ENCODE assay signal across 1 cellular context in the genomic region with DNA sequence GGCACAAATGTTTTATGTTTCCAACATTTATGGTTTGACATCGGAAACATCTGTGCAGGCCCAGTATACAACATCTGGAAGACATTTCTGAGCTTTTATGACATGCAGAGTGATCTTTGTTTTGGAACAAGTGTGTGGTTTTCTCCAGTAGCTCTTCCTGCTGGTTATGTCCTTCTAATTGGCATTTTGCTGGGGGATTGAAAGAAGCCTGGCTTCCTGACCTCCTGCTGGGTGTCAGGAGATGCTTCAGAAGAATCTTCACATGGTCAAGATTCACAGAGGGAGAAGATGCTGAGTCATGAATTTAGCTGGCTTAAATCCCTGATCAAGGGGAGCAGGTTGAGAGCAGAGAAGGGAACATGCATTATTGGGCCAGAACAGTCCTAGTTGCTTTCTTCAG.
TF ChIP-seq lines count a peak whose summit lies in the region.

No MANE protein-coding gene starts in this region.

TF ChIP-seq in GM23338, 12 proteins besides CTCF, POLR2A, EP300 and RAD21 (continued from another document):
- no peak for TF ChIP-seq EZH2 (IDR thresholded peaks at IDR 0.05; ENCODE audit: low read depth, unreplicated experiment)
- no peak for TF ChIP-seq JUNB (IDR thresholded peaks at IDR 0.05; ENCODE audit: unreplicated experiment)
